15 cellular contexts compared by ENCODE assay signal in the genomic region with DNA sequence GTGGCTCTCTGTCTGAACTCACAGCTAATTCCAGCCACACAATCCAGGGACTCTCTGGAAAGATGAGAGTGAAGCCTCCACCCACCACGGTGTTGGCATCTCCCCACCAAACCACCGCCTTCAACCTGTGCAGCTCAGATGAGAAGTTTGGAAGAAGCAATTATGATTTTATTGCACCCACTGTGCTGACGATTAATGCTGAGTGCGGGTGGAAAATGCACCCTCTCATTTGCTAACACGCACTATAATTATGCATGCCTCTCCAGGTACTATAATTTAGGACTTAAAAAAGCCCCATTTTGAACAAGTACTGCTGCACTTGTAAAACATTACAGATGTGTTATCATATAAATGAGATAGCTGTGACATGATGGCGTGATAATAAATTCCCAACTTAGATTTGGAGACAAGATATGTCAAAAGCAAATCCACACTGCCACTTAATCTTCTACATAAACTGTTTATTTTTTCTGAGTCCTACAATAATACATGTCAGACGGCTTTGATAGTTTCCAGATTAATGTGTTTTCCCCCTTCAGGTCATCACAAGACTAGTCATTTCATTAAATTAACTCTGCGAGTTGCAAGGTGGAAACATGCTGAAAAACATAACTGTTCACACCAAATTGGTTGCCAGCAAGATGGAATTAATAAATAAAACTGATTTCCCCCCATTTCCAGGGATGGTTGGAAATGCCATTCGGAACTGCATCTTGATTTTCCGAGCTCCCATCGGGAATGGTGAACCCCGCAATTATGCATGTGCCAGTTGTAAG.
A peak's percentile ranks its signal among the peaks of the same experiment; 100 is the strongest.
DNase-seq lines count a peak whose midpoint lies in the region; ATAC-seq and TF ChIP-seq lines count a peak whose summit lies in the region.
"Had no signal": no experiment of that assay in that cellular context is flagged by ENCODE, and none has a peak within 500 bp of the region (broad histone marks: within the 10 kb centered on the region; RNA-seq: fewer than 3 reads in every experiment).

No MANE protein-coding gene starts in this region.

- no peaks in the 10 kb centered on the region for H3K36me3 ChIP-seq in HEK293 (ENCODE audit: control insufficient read depth in 2 of 2, insufficient read depth in 1 of 2, low read length in 2 of 2)

- H3K27ac ChIP-seq in HEK293 (ENCODE audit: extremely low read depth, low read depth, low read length): no peak overlapping the region
- H3K27ac ChIP-seq: GM23248 had no signal

- CTCF ChIA-PET in HEK293 (lab: Yijun Ruan, JAX): interaction anchor here (0.6 kb wide), 1 partner anchor 12 kb away, joined by 6 read pairs; no protein-coding TSS in a partner anchor

- no peak for ATAC-seq in HG02840 (IDR thresholded peaks at IDR 0.05; ENCODE audit: low FRiP score, unreplicated experiment)
- ATAC-seq: GM12878, HCT116 had no signal

- TF ChIP-seq CTCF in HEK293 (tag by site-specific recombination; IDR thresholded peaks at IDR 0.05) (no peak), GM13976 (IDR thresholded peaks at IDR 0.05; ENCODE audit: borderline replicate concordance, control extremely low read depth, extremely low read depth, insufficient read depth, missing control alignments) (no peak)

- POLR2A ChIA-PET in HEK293 (lab: Yijun Ruan, JAX): no interaction called here

- H3K4me3 ChIP-seq in HEK293 (ENCODE audit: low read depth, low read length): no peak overlapping the region
- H3K4me3 ChIP-seq: GM12878, GM23248 had no signal

- H3K4me1 ChIP-seq in HEK293 (ENCODE audit: control insufficient read depth, insufficient read depth, low read length): no peaks in the 10 kb centered on the region

- DNase-seq in NCI-H1417 treated with DMSO at 0.1 percent for 48 hours (lab: John Stamatoyannopoulos, UW) (peak; percentile 60), NCI-H2227 (lab: John Stamatoyannopoulos, UW; ENCODE audit: unreplicated experiment) (peak; percentile 85), SK-N-DZ (ENCODE audit: low spot score) (peak; percentile 44), GM13976 (ENCODE audit: low spot score) (no peak)
- DNase-seq in activated CD8-positive, alpha-beta memory T cell treated with anti-CD3 and anti-CD28 coated beads, Interleukin-2, amount 50 U/mL, for 4 hours: no peak
- DNase-seq in stimulated activated CD8-positive, alpha-beta memory T cell treated with anti-CD3 and anti-CD28 coated beads, Interleukin-4, amount 100 ng/mL, for 48 hours: no peak
- DNase-seq: C1 segment of cervical spinal cord; Calu3; CD4-positive, alpha-beta T cell; DMS 273 treated with DMSO at 0.1 percent for 48 hours; GM23248 had no signal

- in situ Hi-C loops in GM13976 (cut with MboI; ENCODE audit: low sequenced_read_pairs, unreplicated experiment): no loop called here

- H3K9me3 ChIP-seq in HEK293 (ENCODE audit: control insufficient read depth, insufficient read depth, low read depth, low read length): no peaks in the 10 kb centered on the region

TF ChIP-seq in HEK293, 187 proteins besides CTCF, POLR2A, EP300 and RAD21 (continues in another document):
- TF ChIP-seq SP7 (tag by site-specific recombination; IDR thresholded peaks at IDR 0.05) (peak; percentile 100), TCF7L2 (IDR thresholded peaks at IDR 0.05; ENCODE audit: borderline replicate concordance, low read depth, low read length) (peak; percentile 78), ZNF398 (tag by site-specific recombination; IDR thresholded peaks at IDR 0.05) (0 out of 2 replicates have a peak, but pooled peaks have one; percentile 27), ZBTB20 (tag by site-specific recombination; IDR thresholded peaks at IDR 0.05) (peak; percentile 91), FEZF1 (tag by site-specific recombination; IDR thresholded peaks at IDR 0.05) (peak; percentile 87), GLIS1 (tag by site-specific recombination; IDR thresholded peaks at IDR 0.05) (no peak), ZNF530 (tag by site-specific recombination; IDR thresholded peaks at IDR 0.05; ENCODE audit: low read depth) (no peak), WT1 (tag by site-specific recombination; IDR thresholded peaks at IDR 0.05) (0 out of 2 replicates have a peak, but pooled peaks have one; percentile 18), OSR2 (tag by site-specific recombination; IDR thresholded peaks at IDR 0.05) (peak; percentile 61; the same call in 1 of the 2 replicates), ZBTB44 (tag by site-specific recombination; IDR thresholded peaks at IDR 0.05) (peak; percentile 82), ZNF677 (tag by site-specific recombination; IDR thresholded peaks at IDR 0.05) (no peak), SCRT1 (tag by site-specific recombination; IDR thresholded peaks at IDR 0.05; ENCODE audit: borderline replicate concordance) (peak; percentile 40; the same call in 1 of the 2 replicates), ZNF37A (tag by site-specific recombination; IDR thresholded peaks at IDR 0.05) (no peak), ZNF350 (tag by site-specific recombination; IDR thresholded peaks at IDR 0.05) (peak; percentile 57; the same call in 1 of the 2 replicates), ZNF169 (tag by site-specific recombination; IDR thresholded peaks at IDR 0.05) (no peak), ZNF843 (tag by site-specific recombination; IDR thresholded peaks at IDR 0.05) (peak; percentile 92), OVOL3 (tag by site-specific recombination; IDR thresholded peaks at IDR 0.05) (peak; percentile 45; the same call in 1 of the 2 replicates), ZNF510 (tag by site-specific recombination; IDR thresholded peaks at IDR 0.05; ENCODE audit: insufficient replicate concordance) (no peak)
- TF ChIP-seq, protein P1, sequence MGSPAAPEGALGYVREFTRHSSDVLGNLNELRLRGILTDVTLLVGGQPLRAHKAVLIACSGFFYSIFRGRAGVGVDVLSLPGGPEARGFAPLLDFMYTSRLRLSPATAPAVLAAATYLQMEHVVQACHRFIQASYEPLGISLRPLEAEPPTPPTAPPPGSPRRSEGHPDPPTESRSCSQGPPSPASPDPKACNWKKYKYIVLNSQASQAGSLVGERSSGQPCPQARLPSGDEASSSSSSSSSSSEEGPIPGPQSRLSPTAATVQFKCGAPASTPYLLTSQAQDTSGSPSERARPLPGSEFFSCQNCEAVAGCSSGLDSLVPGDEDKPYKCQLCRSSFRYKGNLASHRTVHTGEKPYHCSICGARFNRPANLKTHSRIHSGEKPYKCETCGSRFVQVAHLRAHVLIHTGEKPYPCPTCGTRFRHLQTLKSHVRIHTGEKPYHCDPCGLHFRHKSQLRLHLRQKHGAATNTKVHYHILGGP (tag by site-specific recombination; IDR thresholded peaks at IDR 0.05): peak; percentile 51; the same call in 1 of the 2 replicates
- TF ChIP-seq, protein P2, sequence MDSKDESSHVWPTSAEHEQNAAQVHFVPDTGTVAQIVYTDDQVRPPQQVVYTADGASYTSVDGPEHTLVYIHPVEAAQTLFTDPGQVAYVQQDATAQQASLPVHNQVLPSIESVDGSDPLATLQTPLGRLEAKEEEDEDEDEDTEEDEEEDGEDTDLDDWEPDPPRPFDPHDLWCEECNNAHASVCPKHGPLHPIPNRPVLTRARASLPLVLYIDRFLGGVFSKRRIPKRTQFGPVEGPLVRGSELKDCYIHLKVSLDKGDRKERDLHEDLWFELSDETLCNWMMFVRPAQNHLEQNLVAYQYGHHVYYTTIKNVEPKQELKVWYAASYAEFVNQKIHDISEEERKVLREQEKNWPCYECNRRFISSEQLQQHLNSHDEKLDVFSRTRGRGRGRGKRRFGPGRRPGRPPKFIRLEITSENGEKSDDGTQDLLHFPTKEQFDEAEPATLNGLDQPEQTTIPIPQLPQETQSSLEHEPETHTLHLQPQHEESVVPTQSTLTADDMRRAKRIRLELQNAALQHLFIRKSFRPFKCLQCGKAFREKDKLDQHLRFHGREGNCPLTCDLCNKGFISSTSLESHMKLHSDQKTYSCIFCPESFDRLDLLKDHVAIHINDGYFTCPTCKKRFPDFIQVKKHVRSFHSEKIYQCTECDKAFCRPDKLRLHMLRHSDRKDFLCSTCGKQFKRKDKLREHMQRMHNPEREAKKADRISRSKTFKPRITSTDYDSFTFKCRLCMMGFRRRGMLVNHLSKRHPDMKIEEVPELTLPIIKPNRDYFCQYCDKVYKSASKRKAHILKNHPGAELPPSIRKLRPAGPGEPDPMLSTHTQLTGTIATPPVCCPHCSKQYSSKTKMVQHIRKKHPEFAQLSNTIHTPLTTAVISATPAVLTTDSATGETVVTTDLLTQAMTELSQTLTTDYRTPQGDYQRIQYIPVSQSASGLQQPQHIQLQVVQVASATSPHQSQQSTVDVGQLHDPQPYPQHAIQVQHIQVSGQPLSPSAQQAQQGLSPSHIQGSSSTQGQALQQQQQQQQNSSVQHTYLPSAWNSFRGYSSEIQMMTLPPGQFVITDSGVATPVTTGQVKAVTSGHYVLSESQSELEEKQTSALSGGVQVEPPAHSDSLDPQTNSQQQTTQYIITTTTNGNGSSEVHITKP (tag by site-specific recombination; IDR thresholded peaks at IDR 0.05): peak; percentile 80

Comparison
In these comparisons a context has a peak if more than half of its experiments do, and no peak if none do; other contexts are left out.
1. DNase-seq: peak in NCI-H1417 treated with DMSO at 0.1 percent for 48 hours (single experiment), NCI-H2227 (single experiment) and SK-N-DZ (single experiment); none in activated CD8-positive, alpha-beta memory T cell treated with anti-CD3 and anti-CD28 coated beads, Interleukin-2, amount 50 U/mL, for 4 hours (single experiment), GM13976 (single experiment) and stimulated activated CD8-positive, alpha-beta memory T cell treated with anti-CD3 and anti-CD28 coated beads, Interleukin-4, amount 100 ng/mL, for 48 hours (single experiment).